1 cellular context compared by ENCODE assay signal in genomic region chr12:124645530-124646244, GRCh38.
TF ChIP-seq lines count a peak whose summit lies in the region.

No MANE protein-coding gene starts in this region.

TF ChIP-seq in K562, 482 proteins besides CTCF, POLR2A, EP300 and RAD21 (continued from another document):
- no peak for TF ChIP-seq ZBTB40 (IDR thresholded peaks at IDR 0.05)
- TF ChIP-seq ZBTB40 (CRISPR knock-in tag; IDR thresholded peaks at IDR 0.05), result no peak
- TF ChIP-seq ZNF3 (CRISPR knock-in tag; IDR thresholded peaks at IDR 0.05), result no peak
- TF ChIP-seq CUX1 (CRISPR knock-in tag; IDR thresholded peaks at IDR 0.05), result no peak
- no peak for TF ChIP-seq HCFC1 (IDR thresholded peaks at IDR 0.05; ENCODE audit: low read depth, low read length)
- TF ChIP-seq ZNF408 (CRISPR knock-in tag; IDR thresholded peaks at IDR 0.05; ENCODE audit: low read depth), result no peak
- TF ChIP-seq NKRF (IDR thresholded peaks at IDR 0.05; ENCODE audit: borderline replicate concordance), result no peak
- TF ChIP-seq ZBTB2 (IDR thresholded peaks at IDR 0.05), result no peak
- TF ChIP-seq FOXP1 (CRISPR knock-in tag; IDR thresholded peaks at IDR 0.05), result no peak
- TF ChIP-seq ZC3H4 (CRISPR knock-in tag; IDR thresholded peaks at IDR 0.05; ENCODE audit: borderline replicate concordance), result no peak
- TF ChIP-seq BRF2 (IDR thresholded peaks at IDR 0.05; ENCODE audit: borderline replicate concordance, insufficient read depth, insufficient read length), result no peak
- no peak for TF ChIP-seq SMARCA4 (IDR thresholded peaks at IDR 0.05)
- TF ChIP-seq ZNF518B (CRISPR knock-in tag; IDR thresholded peaks at IDR 0.05), result no peak
- no peak for TF ChIP-seq ZBTB43 (CRISPR knock-in tag; IDR thresholded peaks at IDR 0.05)
